8 cellular contexts compared by ENCODE assay signal in the genomic region with DNA sequence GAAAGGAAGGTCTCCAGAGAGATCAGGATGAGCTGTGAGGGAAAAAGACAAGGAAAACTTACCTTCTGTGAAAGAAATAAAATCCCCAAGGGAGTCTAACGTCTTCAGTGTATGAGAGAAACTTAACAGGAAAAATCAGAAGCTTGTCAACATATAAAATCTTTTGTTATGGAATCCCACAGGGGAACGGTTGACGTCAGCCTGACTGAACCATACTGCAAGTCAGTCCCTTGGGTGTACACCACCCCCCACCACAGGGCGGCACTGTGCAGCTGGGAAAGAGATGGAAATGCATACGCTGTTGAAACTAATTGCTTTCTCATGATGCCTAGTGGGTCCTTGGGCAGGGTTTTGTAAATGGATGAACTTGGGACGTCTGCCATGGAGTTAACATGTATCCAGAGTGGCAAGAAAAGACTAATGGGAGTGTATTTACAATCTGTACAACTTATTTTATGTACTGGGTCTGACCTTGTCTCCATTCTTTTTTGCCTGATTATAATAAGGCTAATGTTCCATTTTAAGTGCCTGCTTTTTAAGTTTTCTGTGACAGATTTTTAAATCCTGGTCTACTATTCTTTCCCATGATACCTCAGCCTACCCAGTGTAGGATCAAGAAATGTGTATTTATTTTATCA. TPM values are rescaled to one million over a fixed set of nuclear protein-coding genes. Genes with fewer than 3 reads are reported as not detected.
DNase-seq lines count a peak whose midpoint lies in the region; ATAC-seq lines count a peak whose summit lies in the region.

No MANE protein-coding gene starts in this region.

- H3K4me3 Mint-ChIP-seq in activated naive CD8-positive, alpha-beta T cell = no peak overlapping the region

- peaks cover 17% of the 10 kb centered on the region for H3K4me1 Mint-ChIP-seq in activated naive CD8-positive, alpha-beta T cell (ENCODE audit: low read depth)

- peak; percentile 33 for DNase-seq in left cardiac atrium
- no peak for DNase-seq in Right ventricle myocardium superior
- DNase-seq in NCI-H69 (lab: John Stamatoyannopoulos, UW) = peak; percentile 94
- peak; percentile 53 for DNase-seq in iPS-NIHi11 (ENCODE audit: low spot score)
- DNase-seq in stimulated activated CD4-positive, alpha-beta T cell treated with anti-CD3 and anti-CD28 coated beads, Interleukin-4, amount 100 ng/mL, for 24 hours = peak; percentile 36
- no peak for DNase-seq in NCI-H774 (lab: John Stamatoyannopoulos, UW)

- ATAC-seq in left cardiac atrium (no peak), Right ventricle myocardium superior (ENCODE audit: poor library complexity) (no peak), HG03139 (IDR thresholded peaks at IDR 0.05; ENCODE audit: unreplicated experiment) (peak; percentile 62)

- H3K27me3 Mint-ChIP-seq in activated naive CD8-positive, alpha-beta T cell = no peaks in the 10 kb centered on the region

- peaks cover 11% of the 10 kb centered on the region for H3K36me3 Mint-ChIP-seq in activated naive CD8-positive, alpha-beta T cell

- intact Hi-C loops in left cardiac atrium (cut with DNase I) (no loop called here), Right ventricle myocardium superior (cut with DNase I) (no loop called here)

- H3K9me3 Mint-ChIP-seq in activated naive CD8-positive, alpha-beta T cell (ENCODE audit: low read depth) = no peaks in the 10 kb centered on the region

- H3K27ac Mint-ChIP-seq in activated naive CD8-positive, alpha-beta T cell = peak overlapping the region; percentile 55

RNA-seq across cellular contexts. Expression of a gene that starts 22.7 kb away (rescaled TPM):
- total RNA-seq in left cardiac atrium (1 to 10 TPM; 3.0 to 4.4 TPM), Right ventricle myocardium superior (2.1 TPM)

RNA-seq across cellular contexts. Expression of a gene that starts 44.5 kb away (rescaled TPM):
- 10 to 100 TPM; 20.7 to 21.8 TPM for total RNA-seq in left cardiac atrium
- 31.6 TPM for total RNA-seq in Right ventricle myocardium superior

Comparison
In these comparisons a context has a peak if more than half of its experiments do, and no peak if none do; other contexts are left out.
1. DNase-seq: peak in left cardiac atrium (single experiment), NCI-H69 (single experiment), iPS-NIHi11 (single experiment) and stimulated activated CD4-positive, alpha-beta T cell treated with anti-CD3 and anti-CD28 coated beads, Interleukin-4, amount 100 ng/mL, for 24 hours (single experiment); none in Right ventricle myocardium superior (single experiment) and NCI-H774 (single experiment).